ENCODE assay signal across 11 cellular contexts in genomic region chr5:135993894-135994514, GRCh38. TPM values are rescaled to one million over a fixed set of nuclear protein-coding genes. Genes with fewer than 3 reads are reported as not detected.
DNase-seq lines count a peak whose midpoint lies in the region; ATAC-seq and TF ChIP-seq lines count a peak whose summit lies in the region.
"Had no signal": no experiment of that assay in that cellular context is flagged by ENCODE, and none has a peak within 500 bp of the region (broad histone marks: within the 10 kb centered on the region; RNA-seq: fewer than 3 reads in every experiment).

No MANE protein-coding gene starts in this region.

- H3K27ac ChIP-seq in SK-N-SH (ENCODE audit: low read depth in 2 of 2, low read length in 1 of 2): peak overlapping the region; percentile 97 to 98
- H3K27ac ChIP-seq in gastrocnemius medialis: peak overlapping the region; percentile 37 to 68 (median 44)

- WGBS in SK-N-SH (ENCODE audit: low lambda C conversion rate): 4% methylated on average over 5 of the region's 5 CpGs

- peak overlapping the region; percentile 51 for H3K4me2 ChIP-seq in SK-N-SH

- H3K79me2 ChIP-seq in SK-N-SH (ENCODE audit: insufficient read depth): peaks cover 4% of the 10 kb centered on the region; the same call in 1 of the 2 replicates

- no peaks in the 10 kb centered on the region for H3K9me2 ChIP-seq in SK-N-SH

- POLR2A ChIA-PET in SK-N-SH (lab: Yijun Ruan, JAX): no interaction called here

- no peaks in the 10 kb centered on the region for H3K36me3 ChIP-seq in SK-N-SH (replicated peaks in 1 of 2; ENCODE audit: control insufficient read depth in 1 of 2, insufficient read depth in 2 of 2, low read length in 1 of 2)
- H3K36me3 ChIP-seq in gastrocnemius medialis: no peaks in the 10 kb centered on the region

- no peaks in the 10 kb centered on the region for H4K20me1 ChIP-seq in SK-N-SH (ENCODE audit: insufficient read depth)

- H3K9me3 ChIP-seq in SK-N-SH: peaks cover 4% of the 10 kb centered on the region; the same call in 1 of the 2 replicates
- H3K9me3 ChIP-seq in gastrocnemius medialis: no peaks in the 10 kb centered on the region

- in situ Hi-C loops in gastrocnemius medialis (cut with MboI; ENCODE audit: low sequenced_read_pairs in 4 of 4): no loop called here

- DNase-seq in ELR (ENCODE audit: low read depth) (peak; percentile 77), SK-N-SH (peak; percentile 78), fibroblast of villous mesenchyme (ENCODE audit: low read depth) (peak; percentile 99), gastrocnemius medialis (no peak), hypothalamus (lab: John Stamatoyannopoulos, UW) (no peak), SW480 (ENCODE audit: low spot score) (no peak)
- DNase-seq: nephron progenitor cell had no signal

- H3K4me1 ChIP-seq in SK-N-SH (ENCODE audit: control insufficient read depth in 1 of 2, insufficient read depth in 2 of 2, low read depth in 1 of 2, low read length in 1 of 2) (peaks cover 29 to 42% of the 10 kb centered on the region in 2 experiments), gastrocnemius medialis (no peaks in the 10 kb centered on the region)

- CTCF ChIA-PET in SK-N-SH (lab: Yijun Ruan, JAX): interaction anchor here (0.6 to 2.7 kb wide), 6 partner anchors 13 to 88 kb away, joined by 3 to 13 read pairs (median 6); no protein-coding TSS in a partner anchor

- 0 out of 2 replicates have a peak, but pooled peaks have one; percentile 36 for TF ChIP-seq RAD21 in SK-N-SH (IDR thresholded peaks at IDR 0.05; ENCODE audit: low read length)

- peak overlapping the region; percentile 75 for H3K9ac ChIP-seq in SK-N-SH

- H3F3A ChIP-seq in SK-N-SH (replicated peaks; ENCODE audit: insufficient read depth): peaks cover 49% of the 10 kb centered on the region

- no peak for TF ChIP-seq CTCF in SK-N-SH (IDR thresholded peaks at IDR 0.05)
- no peak for TF ChIP-seq CTCF in fibroblast of villous mesenchyme (IDR thresholded peaks at IDR 0.05; ENCODE audit: insufficient read depth, low read depth, low read length)
- TF ChIP-seq CTCF in gastrocnemius medialis (IDR thresholded peaks at IDR 0.05 in 4 of 5, conservative IDR thresholded peaks at IDR 0.05 in 1 of 5): no peak

- H3K27me3 ChIP-seq in SK-N-SH (ENCODE audit: insufficient read depth): no peaks in the 10 kb centered on the region
- H3K27me3 ChIP-seq in gastrocnemius medialis: no peaks in the 10 kb centered on the region

- ATAC-seq in gastrocnemius medialis (peak; percentile 41 to 58), HG03139 (IDR thresholded peaks at IDR 0.05; ENCODE audit: unreplicated experiment) (no peak), HG03108 (IDR thresholded peaks at IDR 0.05; ENCODE audit: unreplicated experiment) (no peak)

- H2AFZ ChIP-seq in SK-N-SH (ENCODE audit: low read depth): no peak overlapping the region

- no peak for TF ChIP-seq POLR2A in gastrocnemius medialis (IDR thresholded peaks at IDR 0.05)

- peak overlapping the region in 1 of 2 experiments; percentile 21; a peak in 2 of 4 replicates for H3K4me3 ChIP-seq in SK-N-SH (ENCODE audit: low read depth in 2 of 2, low read length in 1 of 2)
- H3K4me3 ChIP-seq in fibroblast of villous mesenchyme (ENCODE audit: low read depth, low read length): no peak overlapping the region
- no peak overlapping the region for H3K4me3 ChIP-seq in gastrocnemius medialis

- peak; percentile 97 to 99 for TF ChIP-seq EP300 in SK-N-SH (IDR thresholded peaks at IDR 0.05; ENCODE audit: borderline replicate concordance in 1 of 2, low read depth in 1 of 2, low read length in 1 of 2)

- intact Hi-C loops in gastrocnemius medialis (cut with DNase I; ENCODE audit: low total_unique reads): no loop called here

TF ChIP-seq in SK-N-SH, 30 proteins besides CTCF, POLR2A, EP300 and RAD21 (continues in another document):
- TF ChIP-seq SIN3A (IDR thresholded peaks at IDR 0.05; ENCODE audit: borderline replicate concordance, low read depth, low read length) (peak; percentile 93; the same call in 1 of the 2 replicates), MEF2A (IDR thresholded peaks at IDR 0.05; ENCODE audit: borderline replicate concordance, low read depth) (peak; percentile 75), SMC3 (IDR thresholded peaks at IDR 0.05; ENCODE audit: low read depth, low read length) (peak; percentile 33; the same call in 1 of the 2 replicates), ELF1 (IDR thresholded peaks at IDR 0.05) (peak; percentile 54; the same call in 1 of the 2 replicates), FOSL2 (IDR thresholded peaks at IDR 0.05; ENCODE audit: borderline replicate concordance, low read depth) (peak; percentile 85), EZH2phosphoT487 (IDR thresholded peaks at IDR 0.05; ENCODE audit: borderline replicate concordance, low read depth) (no peak), IRF3 (IDR thresholded peaks at IDR 0.05; ENCODE audit: low read depth, low read length) (no peak), RFX5 (IDR thresholded peaks at IDR 0.05; ENCODE audit: low read length) (no peak), CHD2 (IDR thresholded peaks at IDR 0.05; ENCODE audit: low read length, partially characterized antibody) (peak; percentile 80), MXI1 (IDR thresholded peaks at IDR 0.05; ENCODE audit: low read depth, low read length) (peak; percentile 73; the same call in 1 of the 2 replicates), YY1 (IDR thresholded peaks at IDR 0.05; ENCODE audit: low read depth) (0 out of 2 replicates have a peak, but pooled peaks have one; percentile 14), TEAD4 (IDR thresholded peaks at IDR 0.05; ENCODE audit: borderline replicate concordance, insufficient read depth) (peak; percentile 98), USF2 (IDR thresholded peaks at IDR 0.05; ENCODE audit: borderline replicate concordance, low read depth, low read length) (no peak), TCF12 (IDR thresholded peaks at IDR 0.05) (peak; percentile 100), FOXJ3 (CRISPR knock-in tag; IDR thresholded peaks at IDR 0.05) (peak; percentile 93), RXRA (IDR thresholded peaks at IDR 0.05; ENCODE audit: borderline replicate concordance, low read depth) (peak; percentile 88), NRF1 (IDR thresholded peaks at IDR 0.05; ENCODE audit: low read depth, low read length) (no peak), ZBTB33 (IDR thresholded peaks at IDR 0.05; ENCODE audit: borderline replicate concordance, low read depth) (peak; percentile 78), JUND (IDR thresholded peaks at IDR 0.05) (peak; percentile 93), GABPA (IDR thresholded peaks at IDR 0.05; ENCODE audit: low read depth) (no peak; the same call in 1 of the 2 replicates), NFIC (IDR thresholded peaks at IDR 0.05; ENCODE audit: borderline replicate concordance) (peak; percentile 89), FOXM1 (IDR thresholded peaks at IDR 0.05; ENCODE audit: low read depth) (peak; percentile 96)
- TF ChIP-seq, protein P1, sequence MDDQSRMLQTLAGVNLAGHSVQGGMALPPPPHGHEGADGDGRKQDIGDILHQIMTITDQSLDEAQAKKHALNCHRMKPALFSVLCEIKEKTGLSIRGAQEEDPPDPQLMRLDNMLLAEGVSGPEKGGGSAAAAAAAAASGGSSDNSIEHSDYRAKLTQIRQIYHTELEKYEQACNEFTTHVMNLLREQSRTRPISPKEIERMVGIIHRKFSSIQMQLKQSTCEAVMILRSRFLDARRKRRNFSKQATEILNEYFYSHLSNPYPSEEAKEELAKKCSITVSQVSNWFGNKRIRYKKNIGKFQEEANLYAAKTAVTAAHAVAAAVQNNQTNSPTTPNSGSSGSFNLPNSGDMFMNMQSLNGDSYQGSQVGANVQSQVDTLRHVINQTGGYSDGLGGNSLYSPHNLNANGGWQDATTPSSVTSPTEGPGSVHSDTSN (IDR thresholded peaks at IDR 0.05): peak; percentile 94

RNA-seq across cellular contexts. Expression of gene TGFBI, which starts 34.8 kb away (rescaled TPM):
- 2,247 and 2,678 TPM in 2 replicates for polyA plus RNA-seq in SK-N-SH (2012; rRNA removed)
- polyA plus RNA-seq in SK-N-SH (2012; cell fraction: cytosol; rRNA removed): 1,829 and 2,247 TPM in 2 replicates
- polyA plus RNA-seq in SK-N-SH (2012; cell fraction: nucleus; rRNA removed): 2,574 and 3,187 TPM in 2 replicates
- total RNA-seq in fibroblast of villous mesenchyme (281 and 496 TPM in 2 replicates), gastrocnemius medialis (10 to 100 TPM; 38.4 to 48.0 (median 40.0) TPM)

RNA-seq across cellular contexts. Expression of gene LECT2, which starts 39.2 kb away (rescaled TPM):
- polyA plus RNA-seq in SK-N-SH (2012; rRNA removed): 0.18 and 0.60 TPM in 2 replicates
- 0.31 and 0.46 TPM in 2 replicates for polyA plus RNA-seq in SK-N-SH (2012; cell fraction: cytosol; rRNA removed)
- 0.35 and 0.49 TPM in 2 replicates for polyA plus RNA-seq in SK-N-SH (2012; cell fraction: nucleus; rRNA removed)
- total RNA-seq in fibroblast of villous mesenchyme: not detected in 2 replicates
- total RNA-seq in gastrocnemius medialis: not detected
- total RNA-seq: activated CD8-positive, alpha-beta memory T cell treated with anti-CD3 and anti-CD28 coated beads for 36 hours; H1 had no signal
- polyA plus RNA-seq: H1 had no signal

Comparison
In these comparisons a context has a peak if more than half of its experiments do, and no peak if none do; other contexts are left out.
1. DNase-seq: peak in ELR (single experiment), SK-N-SH (single experiment) and fibroblast of villous mesenchyme (single experiment); none in gastrocnemius medialis (0 of 2), hypothalamus (0 of 51) and SW480 (single experiment).
2. ATAC-seq: peak in gastrocnemius medialis (2 of 2); none in HG03139 (single experiment) and HG03108 (single experiment).